In the genomic region with DNA sequence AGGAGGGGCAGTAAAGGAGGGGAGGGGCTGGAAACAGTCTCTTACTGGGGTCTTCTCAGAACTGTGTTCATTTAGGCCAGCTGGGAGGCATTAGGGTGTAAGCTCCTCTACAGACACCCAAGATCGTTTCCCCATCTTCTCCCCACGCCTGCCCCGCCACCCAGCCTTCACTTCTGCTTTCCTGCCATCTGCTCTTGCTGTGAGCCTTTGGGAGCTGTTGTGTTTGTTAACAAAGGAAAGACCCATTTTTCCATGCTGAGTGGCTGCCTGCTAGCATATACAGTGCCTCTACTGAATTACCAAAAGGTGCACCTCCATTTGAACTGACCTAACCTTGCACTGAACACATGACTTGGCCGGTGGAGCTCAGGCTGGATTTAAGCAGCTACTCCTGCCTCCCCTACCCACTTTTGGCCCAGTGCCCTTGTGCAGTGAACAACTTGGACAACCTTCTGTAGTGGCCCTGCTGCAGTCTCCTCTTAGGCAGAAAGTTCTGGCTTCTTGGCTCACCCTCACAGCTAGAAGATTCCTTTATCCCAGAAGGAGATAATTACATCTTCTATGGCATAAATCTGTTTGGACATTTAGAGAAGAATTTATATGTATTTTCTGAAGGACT, we compare ENCODE assay signal across 1 cellular context.
TF ChIP-seq lines count a peak whose summit lies in the region.

No MANE protein-coding gene starts in this region.

TF ChIP-seq in GM12878, 131 proteins besides CTCF, POLR2A, EP300 and RAD21 (continued from another document):
- TF ChIP-seq ZNF687 (IDR thresholded peaks at IDR 0.05) = 0 out of 2 replicates have a peak, but pooled peaks have one; percentile 36
- TF ChIP-seq IKZF1 (conservative IDR thresholded peaks at IDR 0.05) = peak; percentile 68
- TF ChIP-seq, protein P1, sequence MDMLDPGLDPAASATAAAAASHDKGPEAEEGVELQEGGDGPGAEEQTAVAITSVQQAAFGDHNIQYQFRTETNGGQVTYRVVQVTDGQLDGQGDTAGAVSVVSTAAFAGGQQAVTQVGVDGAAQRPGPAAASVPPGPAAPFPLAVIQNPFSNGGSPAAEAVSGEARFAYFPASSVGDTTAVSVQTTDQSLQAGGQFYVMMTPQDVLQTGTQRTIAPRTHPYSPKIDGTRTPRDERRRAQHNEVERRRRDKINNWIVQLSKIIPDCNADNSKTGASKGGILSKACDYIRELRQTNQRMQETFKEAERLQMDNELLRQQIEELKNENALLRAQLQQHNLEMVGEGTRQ (IDR thresholded peaks at IDR 0.05; ENCODE audit: borderline replicate concordance, low read depth, low read length) = no peak
- TF ChIP-seq DPF2 (IDR thresholded peaks at IDR 0.05) = 0 out of 2 replicates have a peak, but pooled peaks have one; percentile 36
- TF ChIP-seq RELB (IDR thresholded peaks at IDR 0.05; ENCODE audit: low read depth) = no peak
